In genomic region chr2:86006524-86006923, GRCh38 we compare ENCODE assay signal across 40 cellular contexts.
"Had no signal": no experiment of that assay in that cellular context is flagged by ENCODE, and none has a peak within 500 bp of the region (broad histone marks: within the 10 kb centered on the region; RNA-seq: fewer than 3 reads in every experiment).

No MANE protein-coding gene starts in this region.

- H3K9me3 Mint-ChIP-seq: activated naive CD4-positive, alpha-beta T cell treated with anti-CD3 and anti-CD28 coated beads, Interleukin-2, amount 50 U/mL, for 24 hours; activated T-helper 17 cell treated with anti-CD3 and anti-CD28 coated beads, Interleukin-2, amount 50 U/mL, for 72 hours; central memory CD8-positive, alpha-beta T cell had no signal

- H3K4me3 ChIP-seq: adrenal gland, ascending aorta, body of pancreas, breast epithelium, cardiac muscle cell had no signal

- H3K9me3 ChIP-seq: adrenal gland, body of pancreas had no signal

- H3K36me3 ChIP-seq: adrenal gland, ascending aorta, brain microvascular endothelial cell, breast epithelium, cardiac muscle cell had no signal

- H3K27me3 ChIP-seq: adrenal gland, ascending aorta, body of pancreas, brain microvascular endothelial cell, breast epithelium, cardiac muscle cell had no signal

- H3K4me1 Mint-ChIP-seq: activated naive CD4-positive, alpha-beta T cell treated with anti-CD3 and anti-CD28 coated beads, Interleukin-2, amount 50 U/mL, for 24 hours; activated T-helper 17 cell treated with anti-CD3 and anti-CD28 coated beads, Interleukin-2, amount 50 U/mL, for 72 hours; central memory CD8-positive, alpha-beta T cell had no signal

- H3K4me3 Mint-ChIP-seq: activated naive CD4-positive, alpha-beta T cell treated with anti-CD3 and anti-CD28 coated beads for 36 hours; activated naive CD4-positive, alpha-beta T cell treated with anti-CD3 and anti-CD28 coated beads, Interleukin-2, amount 10 ng/mL, durations not matched to agents 7 days and 5 days; activated naive CD4-positive, alpha-beta T cell treated with anti-CD3 and anti-CD28 coated beads, Interleukin-2, amount 50 U/mL, for 24 hours; activated naive CD8-positive, alpha-beta T cell; activated naive CD8-positive, alpha-beta T cell treated with anti-CD3 and anti-CD28 coated beads for 36 hours; activated naive CD8-positive, alpha-beta T cell treated with anti-CD3 and anti-CD28 coated beads, Interleukin-2, amount 10 ng/mL, durations not matched to agents 7 days and 5 days; activated naive CD8-positive, alpha-beta T cell treated with anti-CD3 and anti-CD28 coated beads, Interleukin-2, amount 50 U/mL, for 24 hours; activated T-cell treated with anti-CD3 and anti-CD28 coated beads, Interleukin-2, amount 50 U/mL, for 24 hours; activated T-cell treated with anti-CD3 and anti-CD28 coated beads, Interleukin-2, amount 50 U/mL, for 4 hours; activated T-cell treated with anti-CD3 and anti-CD28 coated beads, Interleukin-2, amount 50 U/mL, for 72 hours; activated T-helper 1 cell treated with anti-CD3 and anti-CD28 coated beads, Interleukin-12 subunit alpha, Interleukin-12 subunit beta, Interleukin-2, Interleukin-4 antibody, amounts not matched to agents 30 ng/mL and 10 ng/mL and 1 ng/mL, durations not matched to agents 14 hours and 24 hours and 36 hours; activated T-helper 17 cell treated with anti-CD3 and anti-CD28 coated beads, Interleukin-2, amount 50 U/mL, for 72 hours; brain; central memory CD8-positive, alpha-beta T cell had no signal

- FAIRE-seq: astrocyte, bronchial epithelial cell had no signal

- H3K27ac Mint-ChIP-seq: activated naive CD4-positive, alpha-beta T cell treated with anti-CD3 and anti-CD28 coated beads for 36 hours; activated naive CD4-positive, alpha-beta T cell treated with anti-CD3 and anti-CD28 coated beads, Interleukin-2, amount 10 ng/mL, durations not matched to agents 7 days and 5 days; activated naive CD4-positive, alpha-beta T cell treated with anti-CD3 and anti-CD28 coated beads, Interleukin-2, amount 50 U/mL, for 24 hours; activated naive CD4-positive, alpha-beta T cell treated with anti-CD3 and anti-CD28 coated beads, Interleukin-2, amount 50 U/mL, for 72 hours; activated naive CD8-positive, alpha-beta T cell; activated naive CD8-positive, alpha-beta T cell treated with anti-CD3 and anti-CD28 coated beads for 36 hours; activated naive CD8-positive, alpha-beta T cell treated with anti-CD3 and anti-CD28 coated beads, Interleukin-2, amount 10 ng/mL, durations not matched to agents 7 days and 5 days; activated naive CD8-positive, alpha-beta T cell treated with anti-CD3 and anti-CD28 coated beads, Interleukin-2, amount 50 U/mL, for 24 hours; activated T-cell treated with anti-CD3 and anti-CD28 coated beads, Interleukin-2, amount 50 U/mL, for 24 hours; activated T-cell treated with anti-CD3 and anti-CD28 coated beads, Interleukin-2, amount 50 U/mL, for 72 hours; activated T-helper 1 cell treated with anti-CD3 and anti-CD28 coated beads, Interleukin-12 subunit alpha, Interleukin-12 subunit beta, Interleukin-2, Interleukin-4 antibody, amounts not matched to agents 30 ng/mL and 10 ng/mL and 1 ng/mL, durations not matched to agents 14 hours and 24 hours and 36 hours; activated T-helper 17 cell treated with anti-CD3 and anti-CD28 coated beads, Interleukin-2, amount 50 U/mL, for 72 hours; activated T-helper 2 cell treated with anti-CD3 and anti-CD28 coated beads, Interferon-gamma antibody, Interleukin-2, Interleukin-4, amounts not matched to agents 10 μg/mL and 5 μg/mL and 100 μg/mL, durations not matched to agents 14 hours and 24 hours and 36 hours; brain had no signal

- DNase-seq: activated effector memory CD4-positive, alpha-beta T cell treated with anti-CD3 and anti-CD28 coated beads, Interleukin-2, amount 50 U/mL, for 16 hours; activated effector memory CD4-positive, alpha-beta T cell treated with Interleukin-2 at 50 U/mL for 16 hours; activated gamma-delta T cell; activated gamma-delta T cell treated with Interleukin-2 at 50 U/mL for 16 hours; activated naive CD4-positive, alpha-beta T cell; activated naive CD4-positive, alpha-beta T cell treated with anti-CD3 and anti-CD28 coated beads for 36 hours; activated naive CD4-positive, alpha-beta T cell treated with anti-CD3 and anti-CD28 coated beads, Interleukin-2, amount 10 ng/mL, durations not matched to agents 7 days and 5 days; activated naive CD4-positive, alpha-beta T cell treated with anti-CD3 and anti-CD28 coated beads, Interleukin-2, amount 50 U/mL, for 16 hours; activated naive CD4-positive, alpha-beta T cell treated with Interleukin-2 at 50 U/mL for 16 hours; activated naive CD8-positive, alpha-beta T cell treated with anti-CD3 and anti-CD28 coated beads for 36 hours; activated naive CD8-positive, alpha-beta T cell treated with anti-CD3 and anti-CD28 coated beads, Interleukin-2, amount 10 ng/mL, durations not matched to agents 7 days and 5 days; activated naive CD8-positive, alpha-beta T cell treated with anti-CD3 and anti-CD28 coated beads, Interleukin-2, amount 50 U/mL, for 24 hours; activated T-cell treated with anti-CD3 and anti-CD28 coated beads, Interleukin-2, amount 50 U/mL, for 1 hour; activated T-cell treated with anti-CD3 and anti-CD28 coated beads, Interleukin-2, amount 50 U/mL, for 24 hours; activated T-cell treated with anti-CD3 and anti-CD28 coated beads, Interleukin-2, amount 50 U/mL, for 4 hours; activated T-cell treated with anti-CD3 and anti-CD28 coated beads, Interleukin-2, amount 50 U/mL, for 48 hours; activated T-cell treated with anti-CD3 and anti-CD28 coated beads, Interleukin-2, amount 50 U/mL, for 72 hours; adrenal gland; amniotic stem cell; amygdala; anterior cingulate cortex; aorta; body of pancreas; brain microvascular endothelial cell; caudate nucleus; central memory CD4-positive, alpha-beta T cell; cerebellar nuclear complex had no signal

- H3K27ac ChIP-seq: adrenal gland, ascending aorta, body of pancreas, brain microvascular endothelial cell, breast epithelium, cardiac muscle cell had no signal

- ATAC-seq: activated naive CD4-positive, alpha-beta T cell treated with anti-CD3 and anti-CD28 coated beads, Interleukin-2, amount 50 U/mL, for 72 hours; activated naive CD8-positive, alpha-beta T cell treated with anti-CD3 and anti-CD28 coated beads, Interleukin-2, amount 50 U/mL, for 24 hours; activated T-cell treated with anti-CD3 and anti-CD28 coated beads, Interleukin-2, amount 50 U/mL, for 4 hours; activated T-cell treated with anti-CD3 and anti-CD28 coated beads, Interleukin-2, amount 50 U/mL, for 72 hours; activated T-helper 17 cell treated with anti-CD3 and anti-CD28 coated beads, Interleukin-2, amount 50 U/mL, for 72 hours; body of pancreas had no signal

- H3K36me3 Mint-ChIP-seq: activated naive CD4-positive, alpha-beta T cell treated with anti-CD3 and anti-CD28 coated beads, Interleukin-2, amount 50 U/mL, for 24 hours; activated naive CD8-positive, alpha-beta T cell treated with anti-CD3 and anti-CD28 coated beads for 36 hours had no signal

- H3K4me1 ChIP-seq: adrenal gland, breast epithelium had no signal

- H3K27me3 Mint-ChIP-seq: activated naive CD4-positive, alpha-beta T cell treated with anti-CD3 and anti-CD28 coated beads, Interleukin-2, amount 50 U/mL, for 24 hours; activated naive CD8-positive, alpha-beta T cell; activated naive CD8-positive, alpha-beta T cell treated with anti-CD3 and anti-CD28 coated beads for 36 hours; activated naive CD8-positive, alpha-beta T cell treated with anti-CD3 and anti-CD28 coated beads, Interleukin-2, amount 10 ng/mL, durations not matched to agents 7 days and 5 days; activated T-cell treated with anti-CD3 and anti-CD28 coated beads, Interleukin-2, amount 50 U/mL, for 24 hours; activated T-helper 17 cell treated with anti-CD3 and anti-CD28 coated beads, Interleukin-2, amount 50 U/mL, for 72 hours; central memory CD8-positive, alpha-beta T cell had no signal
